Comparison of ENCODE assay signal across 8 cellular contexts in the genomic region with DNA sequence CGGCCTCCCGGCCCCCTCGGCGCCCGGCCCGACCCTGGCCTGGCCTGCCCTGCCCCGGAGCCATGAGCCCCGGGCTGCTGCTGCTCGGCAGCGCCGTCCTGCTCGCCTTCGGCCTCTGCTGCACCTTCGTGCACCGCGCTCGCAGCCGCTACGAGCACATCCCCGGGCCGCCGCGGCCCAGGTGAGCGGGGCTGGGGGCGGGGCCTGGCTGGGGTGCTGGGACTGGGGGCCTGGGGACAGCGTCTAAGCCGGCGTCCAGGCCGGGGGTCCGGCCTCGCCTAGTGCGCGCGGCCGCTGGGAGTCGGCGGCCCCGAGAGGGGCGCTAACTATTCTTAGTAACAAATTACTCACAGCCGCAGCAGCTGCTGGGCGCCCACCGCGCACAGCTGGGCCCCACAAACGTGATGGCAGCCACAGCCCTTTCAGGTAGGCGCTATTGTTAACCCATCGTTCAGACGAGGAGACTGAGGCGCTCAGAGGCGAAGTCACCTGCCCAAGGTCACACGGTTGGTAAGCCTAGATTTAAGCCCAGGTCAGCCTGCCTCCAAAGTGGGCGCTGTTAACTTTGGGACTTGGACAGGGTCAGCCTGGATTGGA. TPM values are rescaled to one million over a fixed set of nuclear protein-coding genes. Genes with fewer than 3 reads are reported as not detected.
A peak's percentile ranks its signal among the peaks of the same experiment; 100 is the strongest.
DNase-seq lines count a peak whose midpoint lies in the region; ATAC-seq and TF ChIP-seq lines count a peak whose summit lies in the region.

No MANE protein-coding gene starts in this region.

- no peak overlapping the region for H3K27ac Mint-ChIP-seq in stimulated activated effector memory CD8-positive, alpha-beta T cell treated with anti-CD3 and anti-CD28 coated beads, Interleukin-12 subunit alpha, Interleukin-12 subunit beta, amount 100 ng/mL, for 72 hours

- H3K4me1 ChIP-seq in foreskin keratinocyte = no peaks in the 10 kb centered on the region

- no peak for TF ChIP-seq CTCF in foreskin keratinocyte (conservative IDR thresholded peaks at IDR 0.05)

- no peak overlapping the region for H3K27ac ChIP-seq in foreskin keratinocyte

- H3K4me1 Mint-ChIP-seq in stimulated activated effector memory CD8-positive, alpha-beta T cell treated with anti-CD3 and anti-CD28 coated beads, Interleukin-12 subunit alpha, Interleukin-12 subunit beta, amount 100 ng/mL, for 72 hours = peaks cover 36% of the 10 kb centered on the region

- no peaks in the 10 kb centered on the region for H3K9me3 Mint-ChIP-seq in stimulated activated effector memory CD8-positive, alpha-beta T cell treated with anti-CD3 and anti-CD28 coated beads, Interleukin-12 subunit alpha, Interleukin-12 subunit beta, amount 100 ng/mL, for 72 hours

- peak overlapping the region; percentile 82 for H3K4me3 Mint-ChIP-seq in stimulated activated effector memory CD8-positive, alpha-beta T cell treated with anti-CD3 and anti-CD28 coated beads, Interleukin-12 subunit alpha, Interleukin-12 subunit beta, amount 100 ng/mL, for 72 hours

- DNase-seq in NCI-H2227 (lab: John Stamatoyannopoulos, UW; ENCODE audit: unreplicated experiment) (peak; percentile 75), foreskin keratinocyte (no peak), RKO (ENCODE audit: low spot score) (no peak), SHP77 treated with DMSO at 0.1 percent for 48 hours (lab: John Stamatoyannopoulos, UW) (no peak), activated gamma-delta T cell treated with Interleukin-2 at 50 U/mL for 16 hours (no peak)
- DNase-seq in stimulated activated effector memory CD8-positive, alpha-beta T cell treated with anti-CD3 and anti-CD28 coated beads, Interleukin-12 subunit alpha, Interleukin-12 subunit beta, amount 100 ng/mL, for 72 hours (ENCODE audit: low spot score in 2 of 2) = no peak

- H3K4me3 ChIP-seq in GM08714 (ENCODE audit: low read length) = peak overlapping the region; percentile 51; the same call in 1 of the 2 replicates

- ATAC-seq in GM21529 (IDR thresholded peaks at IDR 0.05; ENCODE audit: unreplicated experiment) = peak; percentile 27
- ATAC-seq in foreskin keratinocyte = peak; percentile 47
- ATAC-seq in stimulated activated effector memory CD8-positive, alpha-beta T cell treated with anti-CD3 and anti-CD28 coated beads, Interleukin-12 subunit alpha, Interleukin-12 subunit beta, amount 100 ng/mL, for 72 hours = peak; percentile 6

- peaks cover 17% of the 10 kb centered on the region for H3K36me3 Mint-ChIP-seq in stimulated activated effector memory CD8-positive, alpha-beta T cell treated with anti-CD3 and anti-CD28 coated beads, Interleukin-12 subunit alpha, Interleukin-12 subunit beta, amount 100 ng/mL, for 72 hours

- H3K27me3 ChIP-seq in foreskin keratinocyte = peaks cover 24% of the 10 kb centered on the region

RNA-seq across cellular contexts. Expression of a gene that starts 0.4 kb away (rescaled TPM):
- total RNA-seq in foreskin keratinocyte = 0.04 TPM in 1 of 2 replicates, not detected in the other
- 0.02 TPM in 1 of 2 replicates, not detected in the other for polyA plus RNA-seq in foreskin keratinocyte

RNA-seq across cellular contexts. Expression of a gene that starts 39.5 kb away (rescaled TPM):
- total RNA-seq in foreskin keratinocyte = 0.46 and 0.71 TPM in 2 replicates
- 0.45 and 0.58 TPM in 2 replicates for polyA plus RNA-seq in foreskin keratinocyte
